In the genomic region with DNA sequence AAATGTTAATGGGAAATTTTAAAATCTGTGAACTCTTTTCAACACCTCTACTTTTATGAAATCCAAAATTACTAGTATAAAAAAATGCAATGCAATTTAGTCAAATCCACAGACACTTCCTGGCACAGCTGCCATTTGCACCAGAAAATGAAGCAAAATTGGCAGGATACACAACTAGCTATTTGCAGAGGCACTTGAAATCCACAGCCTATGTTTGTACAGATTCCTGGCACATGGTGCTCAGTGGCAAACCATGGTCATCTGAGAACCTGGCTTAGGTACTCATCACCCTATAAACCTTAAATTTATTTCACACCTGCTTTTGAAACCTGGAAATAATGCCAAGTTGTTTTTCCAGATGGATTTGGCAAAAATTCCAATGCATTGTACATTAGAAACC, we compare ENCODE assay signal across 24 cellular contexts. TPM values are rescaled to one million over a fixed set of nuclear protein-coding genes. Genes with fewer than 3 reads are reported as not detected.
DNase-seq lines count a peak whose midpoint lies in the region; ATAC-seq and TF ChIP-seq lines count a peak whose summit lies in the region.
"Had no signal": no experiment of that assay in that cellular context is flagged by ENCODE, and none has a peak within 500 bp of the region (broad histone marks: within the 10 kb centered on the region; RNA-seq: fewer than 3 reads in every experiment).

No MANE protein-coding gene starts in this region.

- ATAC-seq in left ventricle myocardium superior, result peak; percentile 71
- no peak for ATAC-seq in GM18861 (IDR thresholded peaks at IDR 0.05; ENCODE audit: unreplicated experiment)
- ATAC-seq: naive thymus-derived CD4-positive, alpha-beta T cell had no signal

- intact Hi-C loops in left ventricle myocardium superior (cut with micrococcal nuclease), result no loop called here

- H3K4me3 ChIP-seq in foreskin fibroblast (ENCODE audit: low read depth in 1 of 2, low read length in 2 of 2), result no peak overlapping the region
- H3K4me3 ChIP-seq: vagina had no signal

- no peak overlapping the region for H3K27ac ChIP-seq in substantia nigra (ENCODE audit: low read depth, low read length, poor library complexity, severe bottlenecking)
- H3K27ac ChIP-seq: vagina, WERI-Rb-1 had no signal

- TF ChIP-seq CTCF in foreskin fibroblast (IDR thresholded peaks at IDR 0.05; ENCODE audit: low read depth, low read length), result no peak

- in situ Hi-C loops in G401 (cut with HindIII; ENCODE audit: low sequenced_read_pairs), result no loop called here

- peak in 2 of 3 experiments; percentile 26 to 68 for DNase-seq in NCI-H1417 (lab: John Stamatoyannopoulos, UW)
- no peak for DNase-seq in NCI-H1417 treated with DMSO at 0.1 percent for 48 hours (lab: John Stamatoyannopoulos, UW)
- peak; percentile 24 for DNase-seq in G401 (ENCODE audit: low spot score)
- peak; percentile 86 for DNase-seq in NCI-H2107 treated with DMSO at 0.1 percent for 48 hours (lab: John Stamatoyannopoulos, UW; ENCODE audit: unreplicated experiment)
- no peak for DNase-seq in left ventricle myocardium superior
- DNase-seq in foreskin fibroblast, result no peak
- DNase-seq in substantia nigra (lab: John Stamatoyannopoulos, UW), result no peak
- DNase-seq: 8988T; activated CD4-positive, alpha-beta T cell treated with anti-CD3 and anti-CD28 coated beads, Interleukin-2, amount 50 U/mL, for 4 hours; activated CD8-positive, alpha-beta memory T cell treated with anti-CD3 and anti-CD28 coated beads, Interleukin-2, amount 50 U/mL, for 48 hours; activated effector memory CD4-positive, alpha-beta T cell treated with Interleukin-2 at 50 U/mL for 16 hours; cortex of kidney; hippocampal formation; mesendoderm; naive thymus-derived CD4-positive, alpha-beta T cell; stimulated activated CD8-positive, alpha-beta memory T cell treated with anti-CD3 and anti-CD28 coated beads, Interleukin-4, amount 100 ng/mL, for 48 hours; T-helper 2 cell; WERI-Rb-1 had no signal

RNA-seq across cellular contexts. Expression of a gene that starts 20.2 kb away (rescaled TPM):
- under 0.01 TPM in 1 of 2 replicates, not detected in the other for total RNA-seq in G401 (2014; rRNA removed; shearing (Covaris generic))
- total RNA-seq in left ventricle myocardium superior, result 56.4 TPM

RNA-seq across cellular contexts. Expression of a gene that starts 58.8 kb away (rescaled TPM):
- not detected in 2 replicates for total RNA-seq in G401 (2014; rRNA removed; shearing (Covaris generic))
- total RNA-seq in left ventricle myocardium superior, result not detected
- total RNA-seq: LHCN-M2; naive thymus-derived CD4-positive, alpha-beta T cell; osteoblast; right cardiac atrium; SK-MEL-5; vagina had no signal

Comparison
In these comparisons a context has a peak if more than half of its experiments do, and no peak if none do; other contexts are left out.
1. DNase-seq: peak in NCI-H1417 (2 of 3), G401 (single experiment) and NCI-H2107 treated with DMSO at 0.1 percent for 48 hours (single experiment); none in NCI-H1417 treated with DMSO at 0.1 percent for 48 hours (single experiment), left ventricle myocardium superior (single experiment), foreskin fibroblast (0 of 2) and substantia nigra (0 of 49).
2. RNA of a gene that starts 20.2 kb away (total RNA-seq): 56.4 TPM in left ventricle myocardium superior (single experiment); under 0.01 TPM in G401; every median in the first group is over 10 times any median in the second.